ENCODE assay signal across 8 cellular contexts in genomic region chr6:73134588-73134987, GRCh38.
DNase-seq lines count a peak whose midpoint lies in the region; ATAC-seq, FAIRE-seq and TF ChIP-seq lines count a peak whose summit lies in the region.

No MANE protein-coding gene starts in this region.

- WGBS in hepatocyte (ENCODE audit: low lambda C conversion rate, missing lambda C conversion rate), result 57% methylated on average over 11 of the region's 11 CpGs

- peak; percentile 51 for ATAC-seq in stimulated activated memory B cell treated with anti-CD40 and anti-IgM and Interleukin-4, amounts not matched to agents 10 μg/mL and 1 μg/mL and 100 μg/mL, for 72 hours

- H3K27ac Mint-ChIP-seq in stimulated activated memory B cell treated with anti-CD40 and anti-IgM and Interleukin-4, amounts not matched to agents 10 μg/mL and 1 μg/mL and 100 μg/mL, for 72 hours, result no peak overlapping the region

- no peaks in the 10 kb centered on the region for H4K20me1 ChIP-seq in hepatocyte (ENCODE audit: insufficient read depth, poor library complexity, severe bottlenecking)

- H3K27me3 ChIP-seq in hepatocyte, result peaks cover 2% of the 10 kb centered on the region

- DNase-seq in activated T-cell treated with anti-CD3 and anti-CD28 coated beads for 48 hours (ENCODE audit: low read depth), result peak; percentile 29
- no peak for DNase-seq in activated T-cell treated with anti-CD3 and anti-CD28 coated beads, Interleukin-2, amount 50 U/mL, for 1 hour
- DNase-seq in RPMI8226, result peak; percentile 36
- peak; percentile 35 for DNase-seq in hepatocyte (ENCODE audit: low spot score)
- no peak for DNase-seq in midbrain (lab: John Stamatoyannopoulos, UW)
- DNase-seq in AML-193 (lab: John Stamatoyannopoulos, UW), result no peak
- DNase-seq in D721Med (ENCODE audit: insufficient read length, low spot score), result no peak

- no peak overlapping the region for H3K4me2 ChIP-seq in hepatocyte

- H3K9me3 ChIP-seq in hepatocyte (ENCODE audit: low read depth), result no peaks in the 10 kb centered on the region

- no peak for FAIRE-seq in D721Med (lab: Jason Lieb, UNC)

- peaks cover 35% of the 10 kb centered on the region for H3K36me3 Mint-ChIP-seq in stimulated activated memory B cell treated with anti-CD40 and anti-IgM and Interleukin-4, amounts not matched to agents 10 μg/mL and 1 μg/mL and 100 μg/mL, for 72 hours

- no peak overlapping the region for H2AFZ ChIP-seq in hepatocyte

- H3K4me1 ChIP-seq in hepatocyte (ENCODE audit: insufficient read depth), result peaks cover 2% of the 10 kb centered on the region

- no peak overlapping the region for H3K4me3 ChIP-seq in hepatocyte

- peaks cover 6% of the 10 kb centered on the region for H3K4me1 Mint-ChIP-seq in stimulated activated memory B cell treated with anti-CD40 and anti-IgM and Interleukin-4, amounts not matched to agents 10 μg/mL and 1 μg/mL and 100 μg/mL, for 72 hours

- no peak overlapping the region for H3K27ac ChIP-seq in hepatocyte

- H3K9me3 Mint-ChIP-seq in stimulated activated memory B cell treated with anti-CD40 and anti-IgM and Interleukin-4, amounts not matched to agents 10 μg/mL and 1 μg/mL and 100 μg/mL, for 72 hours, result no peaks in the 10 kb centered on the region

- H3K27me3 Mint-ChIP-seq in stimulated activated memory B cell treated with anti-CD40 and anti-IgM and Interleukin-4, amounts not matched to agents 10 μg/mL and 1 μg/mL and 100 μg/mL, for 72 hours, result no peaks in the 10 kb centered on the region

- TF ChIP-seq CTCF in hepatocyte (IDR thresholded peaks at IDR 0.05; ENCODE audit: poor library complexity), result peak; percentile 32
- no peak for TF ChIP-seq CTCF in D721Med (IDR thresholded peaks at IDR 0.05; ENCODE audit: insufficient read depth, missing control alignments)

- H3K79me2 ChIP-seq in hepatocyte, result no peaks in the 10 kb centered on the region

- no peak overlapping the region for H3K4me3 Mint-ChIP-seq in stimulated activated memory B cell treated with anti-CD40 and anti-IgM and Interleukin-4, amounts not matched to agents 10 μg/mL and 1 μg/mL and 100 μg/mL, for 72 hours

- no peaks in the 10 kb centered on the region for H3K36me3 ChIP-seq in hepatocyte (replicated peaks; ENCODE audit: insufficient read depth, low read depth)

- no peaks in the 10 kb centered on the region for H3K9me2 ChIP-seq in hepatocyte (replicated peaks; ENCODE audit: insufficient read depth)

Comparison
In these comparisons a context has a peak if more than half of its experiments do, and no peak if none do; other contexts are left out.
1. DNase-seq: peak in activated T-cell treated with anti-CD3 and anti-CD28 coated beads for 48 hours (single experiment), RPMI8226 (single experiment) and hepatocyte (single experiment); none in activated T-cell treated with anti-CD3 and anti-CD28 coated beads, Interleukin-2, amount 50 U/mL, for 1 hour (single experiment), midbrain (single experiment), AML-193 (0 of 2) and D721Med (single experiment).